Comparison of ENCODE assay signal across 8 cellular contexts in genomic region chr17:44324092-44324570, GRCh38. TPM values are rescaled to one million over a fixed set of nuclear protein-coding genes. Genes with fewer than 3 reads are reported as not detected.
A peak's percentile ranks its signal among the peaks of the same experiment; 100 is the strongest.
DNase-seq lines count a peak whose midpoint lies in the region; ATAC-seq lines count a peak whose summit lies in the region.

No MANE protein-coding gene starts in this region.

- H3K36me3 ChIP-seq in iPS-20b (ENCODE audit: insufficient read depth, low read depth, low read length): peaks cover 33% of the 10 kb centered on the region

- H3K27me3 ChIP-seq in iPS-20b (ENCODE audit: insufficient read depth, low read length): peaks cover 17% of the 10 kb centered on the region

- DNase-seq in GM03348 (ENCODE audit: low spot score): peak; percentile 58
- peak in 1 of 2 donors; percentile 65 for DNase-seq in activated naive CD4-positive, alpha-beta T cell treated with anti-CD3 and anti-CD28 coated beads, Interleukin-2, amount 50 U/mL, for 72 hours (ENCODE audit: low spot score in 2 of 2)
- no peak for DNase-seq in stimulated activated naive CD4-positive, alpha-beta T cell treated with Interleukin-2 at 50 U/mL for 16 hours (lab: John Stamatoyannopoulos, UW)
- no peak for DNase-seq in UCSD-AML1 (lab: John Stamatoyannopoulos, UW; ENCODE audit: unreplicated experiment)

- no peaks in the 10 kb centered on the region for H3K27me3 Mint-ChIP-seq in stimulated activated naive CD8-positive, alpha-beta T cell treated with anti-CD3 and anti-CD28 coated beads, Interleukin-15, Interleukin-2, amounts not matched to agents 100 ng/mL and 50 ng/mL, for 24 hours

- peak overlapping the region; percentile 89 for H3K4me3 ChIP-seq in iPS-20b (ENCODE audit: low read length)

- H3K9me3 ChIP-seq in iPS-20b (ENCODE audit: insufficient read depth, low read depth, low read length): no peaks in the 10 kb centered on the region

- H3K9ac ChIP-seq in iPS-20b (ENCODE audit: low read depth, low read length): peak overlapping the region; percentile 85

- peak; percentile 4 for ATAC-seq in HG03039 (IDR thresholded peaks at IDR 0.05; ENCODE audit: unreplicated experiment)
- peak in 1 of 2 donors; percentile 15 for ATAC-seq in activated naive CD4-positive, alpha-beta T cell treated with anti-CD3 and anti-CD28 coated beads, Interleukin-2, amount 50 U/mL, for 72 hours
- no peak for ATAC-seq in HG02763 (IDR thresholded peaks at IDR 0.05; ENCODE audit: unreplicated experiment)

- peaks cover 36% of the 10 kb centered on the region for H3K4me1 Mint-ChIP-seq in stimulated activated naive CD8-positive, alpha-beta T cell treated with anti-CD3 and anti-CD28 coated beads, Interleukin-15, Interleukin-2, amounts not matched to agents 100 ng/mL and 50 ng/mL, for 24 hours (ENCODE audit: low read depth)

- H3K4me3 Mint-ChIP-seq in stimulated activated naive CD8-positive, alpha-beta T cell treated with anti-CD3 and anti-CD28 coated beads, Interleukin-15, Interleukin-2, amounts not matched to agents 100 ng/mL and 50 ng/mL, for 24 hours: peak overlapping the region; percentile 86

- H3K9me3 Mint-ChIP-seq in activated naive CD4-positive, alpha-beta T cell treated with anti-CD3 and anti-CD28 coated beads, Interleukin-2, amount 50 U/mL, for 72 hours: no peaks in the 10 kb centered on the region
- no peaks in the 10 kb centered on the region for H3K9me3 Mint-ChIP-seq in stimulated activated naive CD8-positive, alpha-beta T cell treated with anti-CD3 and anti-CD28 coated beads, Interleukin-15, Interleukin-2, amounts not matched to agents 100 ng/mL and 50 ng/mL, for 24 hours

- no peaks in the 10 kb centered on the region for H3K4me1 ChIP-seq in iPS-20b (ENCODE audit: insufficient read depth, low read length)

- H3K27ac Mint-ChIP-seq in activated naive CD4-positive, alpha-beta T cell treated with anti-CD3 and anti-CD28 coated beads, Interleukin-2, amount 50 U/mL, for 72 hours: peak overlapping the region; percentile 44 to 63
- H3K27ac Mint-ChIP-seq in stimulated activated naive CD8-positive, alpha-beta T cell treated with anti-CD3 and anti-CD28 coated beads, Interleukin-15, Interleukin-2, amounts not matched to agents 100 ng/mL and 50 ng/mL, for 24 hours: peak overlapping the region; percentile 67

- H3K36me3 Mint-ChIP-seq in activated naive CD4-positive, alpha-beta T cell treated with anti-CD3 and anti-CD28 coated beads, Interleukin-2, amount 50 U/mL, for 72 hours: peaks cover 0 to 5% of the 10 kb centered on the region in 2 donors
- peaks cover 13% of the 10 kb centered on the region for H3K36me3 Mint-ChIP-seq in stimulated activated naive CD8-positive, alpha-beta T cell treated with anti-CD3 and anti-CD28 coated beads, Interleukin-15, Interleukin-2, amounts not matched to agents 100 ng/mL and 50 ng/mL, for 24 hours (ENCODE audit: low read depth)

- no peak overlapping the region for H3K27ac ChIP-seq in iPS-20b (ENCODE audit: low read length)

RNA-seq across cellular contexts. Expression of gene SLC25A39, which starts 0.5 kb away (rescaled TPM):
- total RNA-seq in activated naive CD4-positive, alpha-beta T cell treated with anti-CD3 and anti-CD28 coated beads, Interleukin-2, amount 50 U/mL, for 72 hours: 100 to 1,000 TPM in 1 of 2 donors, 10 to 100 TPM in 1; 92.4 to 131 TPM

RNA-seq across cellular contexts. Expression of gene RUNDC3A, which starts 15.7 kb away (rescaled TPM):
- total RNA-seq in activated naive CD4-positive, alpha-beta T cell treated with anti-CD3 and anti-CD28 coated beads, Interleukin-2, amount 50 U/mL, for 72 hours: 1 to 10 TPM; 1.0 to 1.9 TPM

RNA-seq across cellular contexts. Expression of gene GRN, which starts 21.0 kb away (rescaled TPM):
- total RNA-seq in activated naive CD4-positive, alpha-beta T cell treated with anti-CD3 and anti-CD28 coated beads, Interleukin-2, amount 50 U/mL, for 72 hours: 10 to 100 TPM; 65.0 to 73.0 TPM

RNA-seq across cellular contexts. Expression of gene FAM171A2, which starts 39.5 kb away (rescaled TPM):
- under 1 TPM; 0.35 to 0.43 TPM for total RNA-seq in activated naive CD4-positive, alpha-beta T cell treated with anti-CD3 and anti-CD28 coated beads, Interleukin-2, amount 50 U/mL, for 72 hours

RNA-seq across cellular contexts. Expression of gene SLC4A1, which starts 56.2 kb away (rescaled TPM):
- not detected for total RNA-seq in activated naive CD4-positive, alpha-beta T cell treated with anti-CD3 and anti-CD28 coated beads, Interleukin-2, amount 50 U/mL, for 72 hours
